ENCODE assay signal across 8 cellular contexts in genomic region chr20:4962257-4962855, GRCh38. TPM values are rescaled to one million over a fixed set of nuclear protein-coding genes. Genes with fewer than 3 reads are reported as not detected.
DNase-seq lines count a peak whose midpoint lies in the region; ATAC-seq and TF ChIP-seq lines count a peak whose summit lies in the region.
"Had no signal": no experiment of that assay in that cellular context is flagged by ENCODE, and none has a peak within 500 bp of the region (broad histone marks: within the 10 kb centered on the region; RNA-seq: fewer than 3 reads in every experiment).

No MANE protein-coding gene starts in this region.

- H3K4me1 Mint-ChIP-seq in WTC11, result peaks cover 29% of the 10 kb centered on the region
- H3K4me1 Mint-ChIP-seq in central memory CD8-positive, alpha-beta T cell, result peaks cover 15% of the 10 kb centered on the region

- H3K9me3 Mint-ChIP-seq in WTC11, result no peaks in the 10 kb centered on the region
- H3K9me3 Mint-ChIP-seq in central memory CD8-positive, alpha-beta T cell, result no peaks in the 10 kb centered on the region

- no peaks in the 10 kb centered on the region for H3K27me3 Mint-ChIP-seq in WTC11 (ENCODE audit: low read depth)
- H3K27me3 Mint-ChIP-seq in central memory CD8-positive, alpha-beta T cell, result no peaks in the 10 kb centered on the region

- H3K36me3 Mint-ChIP-seq in WTC11, result no peaks in the 10 kb centered on the region
- H3K36me3 Mint-ChIP-seq in central memory CD8-positive, alpha-beta T cell (ENCODE audit: insufficient read depth), result peaks cover 8% of the 10 kb centered on the region

- in situ Hi-C loops in KBM-7 (cut with MboI; ENCODE audit: low pct_unique_long_range_greater_than_20kb, low sequenced_read_pairs), result no loop called here

- DNase-seq in KBM-7 (peak; percentile 44), WTC11 (ENCODE audit: low spot score) (no peak), Ammon's horn (ENCODE audit: low spot score) (no peak), AG20443 (ENCODE audit: low spot score) (no peak)
- DNase-seq in central memory CD8-positive, alpha-beta T cell (ENCODE audit: low spot score in 2 of 2), result peak in 1 of 2 donors; percentile 48
- peak in 2 of 3 donors; percentile 11 to 24 for DNase-seq in stimulated activated CD4-positive, alpha-beta T cell treated with anti-CD3 and anti-CD28 coated beads, TNF-alpha, amount 100 ng/mL, for 48 hours (ENCODE audit: low read depth in 3 of 3)
- DNase-seq: NCI-H2107 had no signal

- CTCF ChIA-PET in WTC11 (lab: Charles Lee), result interaction anchor here (1.0 kb wide), 1 partner anchor 222 kb away, joined by 5 read pairs; no protein-coding TSS in a partner anchor

- H3K27ac Mint-ChIP-seq in WTC11, result peak overlapping the region; percentile 20; the same call in 1 of the 2 replicates
- H3K27ac Mint-ChIP-seq in central memory CD8-positive, alpha-beta T cell (ENCODE audit: low read depth), result peak overlapping the region; percentile 94

- POLR2A ChIA-PET in WTC11 (lab: Charles Lee), result no interaction called here

- ATAC-seq in WTC11 (no peak), GM21528 (IDR thresholded peaks at IDR 0.05; ENCODE audit: low FRiP score, unreplicated experiment) (no peak)
- ATAC-seq in central memory CD8-positive, alpha-beta T cell (replicated peaks; ENCODE audit: extremely low read depth, poor library complexity, severe bottlenecking), result peak; percentile 94

- no peak for TF ChIP-seq CTCF in WTC11 (IDR thresholded peaks at IDR 0.05)

- no peak overlapping the region for H3K4me3 Mint-ChIP-seq in WTC11
- peak overlapping the region; percentile 32 for H3K4me3 Mint-ChIP-seq in central memory CD8-positive, alpha-beta T cell

TF ChIP-seq in WTC11, 78 proteins besides CTCF, POLR2A, EP300 and RAD21:
- TF ChIP-seq ZNF263 (CRISPR knock-in tag; IDR thresholded peaks at IDR 0.05; ENCODE audit: low read depth) (no peak), RELA (CRISPR knock-in tag; IDR thresholded peaks at IDR 0.05; ENCODE audit: borderline replicate concordance) (no peak), TEAD4 (CRISPR knock-in tag; IDR thresholded peaks at IDR 0.05) (no peak), MYBL2 (CRISPR knock-in tag; IDR thresholded peaks at IDR 0.05) (no peak), ATF3 (CRISPR knock-in tag; conservative IDR thresholded peaks at IDR 0.05) (no peak), PRRX2 (CRISPR knock-in tag; IDR thresholded peaks at IDR 0.05) (no peak), ZNF121 (CRISPR knock-in tag; IDR thresholded peaks at IDR 0.05) (no peak)

RNA-seq across cellular contexts. Expression of gene SLC23A2, which starts 39.0 kb away (rescaled TPM):
- total RNA-seq in WTC11 (2021), result 10.7 to 14.5 TPM (median 12.0 TPM) in 3 replicates

Comparison
In these comparisons a context has a peak if more than half of its experiments do, and no peak if none do; other contexts are left out.
1. DNase-seq: peak in KBM-7 (single experiment) and stimulated activated CD4-positive, alpha-beta T cell treated with anti-CD3 and anti-CD28 coated beads, TNF-alpha, amount 100 ng/mL, for 48 hours (2 of 3); none in WTC11 (single experiment), Ammon's horn (single experiment) and AG20443 (single experiment).